11 cellular contexts compared by ENCODE assay signal in genomic region chr16:81519298-81520150, GRCh38.
DNase-seq lines count a peak whose midpoint lies in the region; ATAC-seq, FAIRE-seq and TF ChIP-seq lines count a peak whose summit lies in the region.
"Had no signal": no experiment of that assay in that cellular context is flagged by ENCODE, and none has a peak within 500 bp of the region (broad histone marks: within the 10 kb centered on the region; RNA-seq: fewer than 3 reads in every experiment).

No MANE protein-coding gene starts in this region.

- no peaks in the 10 kb centered on the region for H3K27me3 Mint-ChIP-seq in chondrocyte (ENCODE audit: low read depth)

- H3K27me3 ChIP-seq in osteoblast (ENCODE audit: insufficient read depth, low read length): no peaks in the 10 kb centered on the region

- no peaks in the 10 kb centered on the region for H3K9me3 ChIP-seq in osteoblast (ENCODE audit: low read depth, low read length)

- H3K36me3 Mint-ChIP-seq in chondrocyte (ENCODE audit: low read depth): no peaks in the 10 kb centered on the region

- peaks cover 33% of the 10 kb centered on the region for H3K79me2 ChIP-seq in osteoblast (ENCODE audit: insufficient read depth, low read length)

- no peak overlapping the region for H3K27ac ChIP-seq in osteoblast (ENCODE audit: low read depth, low read length)

- no peak for ATAC-seq in HG03108 (IDR thresholded peaks at IDR 0.05; ENCODE audit: unreplicated experiment)
- ATAC-seq: left lobe of liver had no signal

- no peak overlapping the region for H3K4me3 ChIP-seq in osteoblast (ENCODE audit: insufficient read depth, low read length)

- H4K20me1 ChIP-seq in osteoblast (ENCODE audit: insufficient read depth, low read length): peaks cover 18% of the 10 kb centered on the region

- no peak overlapping the region for H3K4me2 ChIP-seq in osteoblast (ENCODE audit: insufficient read depth, low read length)

- no peak overlapping the region for H2AFZ ChIP-seq in osteoblast (ENCODE audit: low read length)

- H3K36me3 ChIP-seq in osteoblast (ENCODE audit: insufficient read depth, low read length): peaks cover 4% of the 10 kb centered on the region

- TF ChIP-seq CTCF in chondrocyte (IDR thresholded peaks at IDR 0.05): no peak
- no peak for TF ChIP-seq CTCF in osteoblast (IDR thresholded peaks at IDR 0.05; ENCODE audit: extremely low read depth, low read depth, low read length)

- DNase-seq in GM18507 (ENCODE audit: extremely low spot score, insufficient read length, low read depth) (no peak), NAMALWA (ENCODE audit: low spot score) (peak; percentile 17), chondrocyte (ENCODE audit: low spot score) (peak; percentile 32), osteoblast (ENCODE audit: insufficient read length, low spot score, missing footprints) (peak; percentile 58), NCI-H146 treated with DMSO at 0.1 percent for 48 hours (lab: John Stamatoyannopoulos, UW; ENCODE audit: unreplicated experiment) (no peak), GF-D8 (lab: John Stamatoyannopoulos, UW) (no peak), DMS 273 (lab: John Stamatoyannopoulos, UW; ENCODE audit: unreplicated experiment) (no peak)
- DNase-seq: activated gamma-delta T cell treated with Interleukin-2 at 50 U/mL for 16 hours, NCI-H1417 treated with DMSO at 0.1 percent for 48 hours had no signal

- H3K4me1 ChIP-seq in osteoblast (ENCODE audit: insufficient read depth, low read length): peaks cover 21% of the 10 kb centered on the region

- H3K27ac Mint-ChIP-seq in chondrocyte (ENCODE audit: unreplicated experiment): no peak overlapping the region

- no peak overlapping the region for H3K4me3 Mint-ChIP-seq in chondrocyte (ENCODE audit: unreplicated experiment)

- no peaks in the 10 kb centered on the region for H3K9me3 Mint-ChIP-seq in chondrocyte (ENCODE audit: low read depth)

- H3K4me1 Mint-ChIP-seq in chondrocyte (ENCODE audit: low read depth): peaks cover 31% of the 10 kb centered on the region

- peak; percentile 69 for FAIRE-seq in GM18507 (lab: Jason Lieb, UNC)

Comparison
In these comparisons a context has a peak if more than half of its experiments do, and no peak if none do; other contexts are left out.
1. DNase-seq: peak in NAMALWA (single experiment), chondrocyte (single experiment) and osteoblast (single experiment); none in GM18507 (single experiment), NCI-H146 treated with DMSO at 0.1 percent for 48 hours (single experiment), GF-D8 (single experiment) and DMS 273 (single experiment).